19 cellular contexts compared by ENCODE assay signal in the genomic region with DNA sequence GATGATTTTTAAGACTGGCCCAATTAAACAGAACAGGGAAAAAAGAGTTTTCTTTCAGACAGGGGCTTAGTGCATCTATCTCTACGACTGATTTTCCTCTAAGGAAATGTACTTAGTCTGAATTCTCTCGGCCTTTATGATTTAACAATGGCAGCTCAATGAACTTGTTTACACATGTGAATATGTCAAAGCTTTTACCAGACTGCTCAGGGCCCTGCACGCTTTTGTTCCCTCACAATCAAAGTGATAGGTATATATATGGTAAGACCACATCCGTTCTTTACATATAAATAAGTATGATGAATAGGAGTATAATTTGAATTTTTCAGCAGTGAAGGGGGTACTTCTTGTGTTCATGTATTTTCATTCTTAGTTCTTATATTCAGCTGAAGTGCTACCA. TPM values are rescaled to one million over a fixed set of nuclear protein-coding genes. Genes with fewer than 3 reads are reported as not detected.
DNase-seq lines count a peak whose midpoint lies in the region; ATAC-seq and TF ChIP-seq lines count a peak whose summit lies in the region.
"Had no signal": no experiment of that assay in that cellular context is flagged by ENCODE, and none has a peak within 500 bp of the region (broad histone marks: within the 10 kb centered on the region; RNA-seq: fewer than 3 reads in every experiment).

No MANE protein-coding gene starts in this region.

- peaks cover 52% of the 10 kb centered on the region for H3K36me3 ChIP-seq in DOHH2 (ENCODE audit: control insufficient read depth, low read length)
- peaks cover 24 to 25% of the 10 kb centered on the region in 2 donors for H3K36me3 ChIP-seq in thyroid gland
- H3K36me3 ChIP-seq in lower lobe of right lung = peaks cover 71% of the 10 kb centered on the region

- whole genome bisulfite sequencing in thyroid gland, 2 donors = 92 to 94% methylated on average over 4 of the region's 4 CpGs

- no peaks in the 10 kb centered on the region for H3K79me2 ChIP-seq in DOHH2 (ENCODE audit: control insufficient read depth, low read length)

- no peaks in the 10 kb centered on the region for H3K9me3 Mint-ChIP-seq in activated naive CD4-positive, alpha-beta T cell treated with anti-CD3 and anti-CD28 coated beads, Interleukin-2, amount 50 U/mL, for 24 hours
- no peaks in the 10 kb centered on the region for H3K9me3 Mint-ChIP-seq in progenitor cell of endocrine pancreas (ENCODE audit: low read depth)
- H3K9me3 Mint-ChIP-seq: CD4-positive, alpha-beta T cell; H9; T-cell had no signal

- H3K27me3 Mint-ChIP-seq in activated naive CD4-positive, alpha-beta T cell treated with anti-CD3 and anti-CD28 coated beads, Interleukin-2, amount 50 U/mL, for 24 hours = no peaks in the 10 kb centered on the region
- H3K27me3 Mint-ChIP-seq in progenitor cell of endocrine pancreas = no peaks in the 10 kb centered on the region
- H3K27me3 Mint-ChIP-seq: CD4-positive, alpha-beta T cell; T-cell had no signal

- peak overlapping the region; percentile 29 for H3K4me3 ChIP-seq in DOHH2 (ENCODE audit: low read length)
- H3K4me3 ChIP-seq in thyroid gland (replicated peaks in 1 of 3) = no peak overlapping the region
- no peak overlapping the region for H3K4me3 ChIP-seq in lower lobe of right lung
- H3K4me3 ChIP-seq: GM23248, SJCRH30 had no signal

- no peaks in the 10 kb centered on the region for H4K20me1 ChIP-seq in DOHH2 (ENCODE audit: control insufficient read depth, insufficient read depth, low read depth, low read length)

- H3K9me2 ChIP-seq in DOHH2 (replicated peaks; ENCODE audit: control insufficient read depth, low read length) = no peaks in the 10 kb centered on the region

- no peak for ATAC-seq in HG02852 (IDR thresholded peaks at IDR 0.05; ENCODE audit: unreplicated experiment)
- no peak for ATAC-seq in lower lobe of right lung
- ATAC-seq: T-cell had no signal

- H3K4me1 Mint-ChIP-seq in activated naive CD4-positive, alpha-beta T cell treated with anti-CD3 and anti-CD28 coated beads, Interleukin-2, amount 50 U/mL, for 24 hours = peaks cover 25% of the 10 kb centered on the region
- H3K4me1 Mint-ChIP-seq in progenitor cell of endocrine pancreas (ENCODE audit: low read depth) = peaks cover 4% of the 10 kb centered on the region
- H3K4me1 Mint-ChIP-seq: H9 had no signal

- intact Hi-C loops in thyroid gland (cut with DNase I) (no loop called here), lower lobe of right lung (cut with DNase I) (no loop called here)

- H3K9me3 ChIP-seq in DOHH2 (ENCODE audit: control insufficient read depth, insufficient read depth, low read length) = no peaks in the 10 kb centered on the region
- H3K9me3 ChIP-seq in thyroid gland = no peaks in the 10 kb centered on the region
- no peaks in the 10 kb centered on the region for H3K9me3 ChIP-seq in lower lobe of right lung
- H3K9me3 ChIP-seq: SJCRH30 had no signal

- peak overlapping the region; percentile 35 for H3K27ac Mint-ChIP-seq in activated naive CD4-positive, alpha-beta T cell treated with anti-CD3 and anti-CD28 coated beads, Interleukin-2, amount 50 U/mL, for 24 hours
- H3K27ac Mint-ChIP-seq in progenitor cell of endocrine pancreas = peak overlapping the region; percentile 18
- H3K27ac Mint-ChIP-seq: CD4-positive, alpha-beta T cell; H9; T-cell had no signal

- DNase-seq in activated naive CD4-positive, alpha-beta T cell treated with anti-CD3 and anti-CD28 coated beads, Interleukin-2, amount 50 U/mL, for 16 hours = no peak
- DNase-seq in NCI-H69 (lab: John Stamatoyannopoulos, UW) = peak; percentile 13
- no peak for DNase-seq in progenitor cell of endocrine pancreas (ENCODE audit: low spot score, unreplicated experiment)
- no peak for DNase-seq in thyroid gland
- no peak for DNase-seq in lower lobe of right lung
- DNase-seq: CD4-positive, alpha-beta T cell; COR-L47; GDM1; GM23248; H9; NCI-H2029 treated with DMSO at 0.1 percent for 48 hours; NCI-H446; SJCRH30; T-cell had no signal

- TF ChIP-seq CTCF in DOHH2 (IDR thresholded peaks at IDR 0.05; ENCODE audit: low read depth, low read length, poor library complexity, severe bottlenecking) (no peak), progenitor cell of endocrine pancreas (IDR thresholded peaks at IDR 0.05; ENCODE audit: unreplicated experiment) (no peak), thyroid gland (IDR thresholded peaks at IDR 0.05) (no peak), lower lobe of right lung (IDR thresholded peaks at IDR 0.05) (no peak)

- peak overlapping the region; percentile 28 for H3K27ac ChIP-seq in DOHH2 (ENCODE audit: low read depth, low read length)
- no peak overlapping the region for H3K27ac ChIP-seq in thyroid gland
- H3K27ac ChIP-seq in lower lobe of right lung = no peak overlapping the region
- H3K27ac ChIP-seq: GM23248, KMS-11, SJCRH30 had no signal

- H3K4me2 ChIP-seq in DOHH2 (ENCODE audit: low read length) = peak overlapping the region; percentile 54
- H3K4me2 ChIP-seq: KMS-11 had no signal

- no peaks in the 10 kb centered on the region for H3F3A ChIP-seq in DOHH2 (ENCODE audit: control insufficient read depth, insufficient read depth)

- H3K4me3 Mint-ChIP-seq in activated naive CD4-positive, alpha-beta T cell treated with anti-CD3 and anti-CD28 coated beads, Interleukin-2, amount 50 U/mL, for 24 hours = no peak overlapping the region
- H3K4me3 Mint-ChIP-seq in progenitor cell of endocrine pancreas (ENCODE audit: low read depth) = no peak overlapping the region
- H3K4me3 Mint-ChIP-seq: CD4-positive, alpha-beta T cell; H9; T-cell had no signal

- H3K27me3 ChIP-seq in DOHH2 (ENCODE audit: control insufficient read depth, low read length) (no peaks in the 10 kb centered on the region), thyroid gland (no peaks in the 10 kb centered on the region), lower lobe of right lung (ENCODE audit: low read depth) (no peaks in the 10 kb centered on the region)
- H3K27me3 ChIP-seq: SJCRH30 had no signal

- H3K36me3 Mint-ChIP-seq in activated naive CD4-positive, alpha-beta T cell treated with anti-CD3 and anti-CD28 coated beads, Interleukin-2, amount 50 U/mL, for 24 hours = peaks cover 5% of the 10 kb centered on the region
- peaks cover 32% of the 10 kb centered on the region for H3K36me3 Mint-ChIP-seq in progenitor cell of endocrine pancreas (ENCODE audit: insufficient read depth)

- peaks cover 20% of the 10 kb centered on the region for H3K4me1 ChIP-seq in DOHH2 (ENCODE audit: control insufficient read depth, low read length)
- no peaks in the 10 kb centered on the region for H3K4me1 ChIP-seq in thyroid gland
- peaks cover 11% of the 10 kb centered on the region for H3K4me1 ChIP-seq in lower lobe of right lung

- no peak for TF ChIP-seq POLR2A in thyroid gland (IDR thresholded peaks at IDR 0.05)

RNA-seq across cellular contexts. Expression of a gene that starts 27.6 kb away (rescaled TPM):
- total RNA-seq in progenitor cell of endocrine pancreas (1.7 and 2.0 TPM in 2 replicates), thyroid gland (1 to 10 TPM; 1.5 to 4.8 (median 2.9) TPM), lower lobe of right lung (1.7 TPM)
- total RNA-seq: GM23248 had no signal

RNA-seq across cellular contexts. Expression of a gene that starts 34.6 kb away (rescaled TPM):
- total RNA-seq in progenitor cell of endocrine pancreas = 230 and 275 TPM in 2 replicates
- 100 to 1,000 TPM in 3 of 4 donors, 10 to 100 TPM in 1; 59.2 to 235 (median 118) TPM for total RNA-seq in thyroid gland
- total RNA-seq in lower lobe of right lung = 271 TPM

RNA-seq across cellular contexts. Expression of a gene that starts 34.8 kb away (rescaled TPM):
- 0.51 and 0.55 TPM in 2 replicates for total RNA-seq in progenitor cell of endocrine pancreas
- total RNA-seq in thyroid gland = under 1 TPM in 2 of 4 donors, not detected in 2; 0.27 to 0.33 TPM
- 0.15 TPM for total RNA-seq in lower lobe of right lung
- total RNA-seq: M059J had no signal
